Comparison of ENCODE assay signal across 26 cellular contexts in genomic region chr1:187477103-187477502, GRCh38.
DNase-seq lines count a peak whose midpoint lies in the region; ATAC-seq, FAIRE-seq and TF ChIP-seq lines count a peak whose summit lies in the region.
"Had no signal": no experiment of that assay in that cellular context is flagged by ENCODE, and none has a peak within 500 bp of the region (broad histone marks: within the 10 kb centered on the region; RNA-seq: fewer than 3 reads in every experiment).

No MANE protein-coding gene starts in this region.

- no peak overlapping the region for H3K27ac ChIP-seq in right lobe of liver
- no peak overlapping the region for H3K27ac ChIP-seq in HepG2 (ENCODE audit: extremely low read length, insufficient read depth, low read length)
- H3K27ac ChIP-seq in VCaP, result peak overlapping the region; percentile 21; the same call in 1 of the 2 replicates
- no peak overlapping the region for H3K27ac ChIP-seq in endothelial cell of umbilical vein (ENCODE audit: insufficient read depth, low read depth, low read length)
- H3K27ac ChIP-seq: BLaER1 treated with 17β-estradiol and CSF1 and Interleukin-3, amounts not matched to agents 10 nM and 100 nM; left lung; upper lobe of right lung had no signal

- H3K9me3 ChIP-seq in right lobe of liver (no peaks in the 10 kb centered on the region), HepG2 (ENCODE audit: low read length) (no peaks in the 10 kb centered on the region), endothelial cell of umbilical vein (replicated peaks; ENCODE audit: control insufficient read depth, insufficient read depth, low read length) (no peaks in the 10 kb centered on the region)
- H3K9me3 ChIP-seq: BLaER1 treated with 17β-estradiol and CSF1 and Interleukin-3, amounts not matched to agents 10 nM and 100 nM; Caco-2; left lung; upper lobe of right lung had no signal

- H3K4me2 ChIP-seq in HepG2 (ENCODE audit: low read depth, low read length) (no peak overlapping the region), endothelial cell of umbilical vein (ENCODE audit: insufficient read depth, low read length) (no peak overlapping the region)
- H3K4me2 ChIP-seq: BLaER1 treated with 17β-estradiol and CSF1 and Interleukin-3, amounts not matched to agents 10 nM and 100 nM had no signal

- no peaks in the 10 kb centered on the region for H3K4me1 Mint-ChIP-seq in stimulated activated naive B cell treated with anti-CD40 and anti-IgM and Interleukin-4, amounts not matched to agents 10 μg/mL and 1 μg/mL and 100 μg/mL, for 72 hours
- H3K4me1 Mint-ChIP-seq in naive thymus-derived CD8-positive, alpha-beta T cell, result no peaks in the 10 kb centered on the region
- H3K4me1 Mint-ChIP-seq: activated CD8-positive, alpha-beta memory T cell treated with anti-CD3 and anti-CD28 coated beads, Interleukin-2, amount 10 ng/mL, durations not matched to agents 7 days and 5 days; activated naive CD4-positive, alpha-beta T cell treated with anti-CD3 and anti-CD28 coated beads, Interleukin-2, amount 50 U/mL, for 24 hours; immature natural killer cell; naive B cell had no signal

- H3K4me3 Mint-ChIP-seq in stimulated activated naive B cell treated with anti-CD40 and anti-IgM and Interleukin-4, amounts not matched to agents 10 μg/mL and 1 μg/mL and 100 μg/mL, for 72 hours, result no peak overlapping the region
- no peak overlapping the region for H3K4me3 Mint-ChIP-seq in naive thymus-derived CD8-positive, alpha-beta T cell
- H3K4me3 Mint-ChIP-seq: activated CD8-positive, alpha-beta memory T cell treated with anti-CD3 and anti-CD28 coated beads, Interleukin-2, amount 10 ng/mL, durations not matched to agents 7 days and 5 days; activated naive CD4-positive, alpha-beta T cell treated with anti-CD3 and anti-CD28 coated beads, Interleukin-2, amount 50 U/mL, for 24 hours; activated T-cell treated with anti-CD3 and anti-CD28 coated beads, Interleukin-2, amount 50 U/mL, for 72 hours; H9; immature natural killer cell; naive B cell had no signal

- no TSS peak for BruUV-seq in HepG2 (replicated peaks; lab: Mats Ljungman, UMichigan)
- no TSS peak for BruUV-seq in endothelial cell of umbilical vein (replicated peaks; lab: Mats Ljungman, UMichigan)

- POLR2A ChIA-PET in HepG2 (lab: Yijun Ruan, JAX), result no interaction called here
- POLR2A ChIA-PET in endothelial cell of umbilical vein (lab: Charles Lee), result no interaction called here
- POLR2A ChIA-PET in naive thymus-derived CD8-positive, alpha-beta T cell (lab: Charles Lee), result no interaction called here

- ATAC-seq in right lobe of liver, result peak in 3 of 4 donors; percentile 32 to 94 (median 34)
- ATAC-seq in HepG2, result no peak
- ATAC-seq in stimulated activated naive B cell treated with anti-CD40 and anti-IgM and Interleukin-4, amounts not matched to agents 10 μg/mL and 1 μg/mL and 100 μg/mL, for 72 hours (replicated peaks), result no peak
- no peak for ATAC-seq in naive thymus-derived CD8-positive, alpha-beta T cell
- ATAC-seq: activated CD8-positive, alpha-beta memory T cell treated with anti-CD3 and anti-CD28 coated beads, Interleukin-2, amount 10 ng/mL, durations not matched to agents 7 days and 5 days; activated T-cell treated with anti-CD3 and anti-CD28 coated beads, Interleukin-2, amount 50 U/mL, for 72 hours; left lung; upper lobe of right lung had no signal

- in situ Hi-C loops in HepG2 (cut with HindIII; ENCODE audit: extremely low pct_ligation_motif_present, low pct_unique_long_range_greater_than_20kb), result no loop called here

- TF ChIP-seq CTCF in right lobe of liver (IDR thresholded peaks at IDR 0.05) (no peak), HepG2 (CRISPR knock-in tag; IDR thresholded peaks at IDR 0.05) (no peak), VCaP (conservative IDR thresholded peaks at IDR 0.05) (no peak), endothelial cell of umbilical vein (IDR thresholded peaks at IDR 0.05; ENCODE audit: extremely low read depth in 1 of 2, insufficient read depth in 1 of 2, low read depth in 1 of 2, low read length in 2 of 2) (no peak)

- H3K27me3 Mint-ChIP-seq in stimulated activated naive B cell treated with anti-CD40 and anti-IgM and Interleukin-4, amounts not matched to agents 10 μg/mL and 1 μg/mL and 100 μg/mL, for 72 hours, result no peaks in the 10 kb centered on the region
- no peaks in the 10 kb centered on the region for H3K27me3 Mint-ChIP-seq in naive thymus-derived CD8-positive, alpha-beta T cell
- H3K27me3 Mint-ChIP-seq: activated CD8-positive, alpha-beta memory T cell treated with anti-CD3 and anti-CD28 coated beads, Interleukin-2, amount 10 ng/mL, durations not matched to agents 7 days and 5 days; activated naive CD4-positive, alpha-beta T cell treated with anti-CD3 and anti-CD28 coated beads, Interleukin-2, amount 50 U/mL, for 24 hours; naive B cell had no signal

- no peaks in the 10 kb centered on the region for H3K27me3 ChIP-seq in right lobe of liver
- no peaks in the 10 kb centered on the region; a peak in 1 of 5 replicates for H3K27me3 ChIP-seq in HepG2 (ENCODE audit: control insufficient read depth in 1 of 2, insufficient read depth in 2 of 2, low read length in 2 of 2)
- no peaks in the 10 kb centered on the region for H3K27me3 ChIP-seq in endothelial cell of umbilical vein (ENCODE audit: control insufficient read depth in 2 of 2, insufficient read depth in 2 of 2, low read length in 2 of 2)
- H3K27me3 ChIP-seq: BLaER1 treated with 17β-estradiol and CSF1 and Interleukin-3, amounts not matched to agents 10 nM and 100 nM; left lung; upper lobe of right lung had no signal

- H3K9ac ChIP-seq in HepG2 (ENCODE audit: insufficient read depth, low read depth, low read length) (no peak overlapping the region), endothelial cell of umbilical vein (replicated peaks; ENCODE audit: extremely low read depth, insufficient read depth, low read length) (no peak overlapping the region)
- H3K9ac ChIP-seq: BLaER1 treated with 17β-estradiol and CSF1 and Interleukin-3, amounts not matched to agents 10 nM and 100 nM had no signal

- no peaks in the 10 kb centered on the region for H3K9me1 ChIP-seq in endothelial cell of umbilical vein (replicated peaks; ENCODE audit: control insufficient read depth, extremely low read depth, insufficient read depth, low read length)

- dilution Hi-C loops in endothelial cell of umbilical vein (cut with MboI; ENCODE audit: extremely low pct_ligation_motif_present, low sequenced_read_pairs), result no loop called here

- no peaks in the 10 kb centered on the region for H3K79me2 ChIP-seq in HepG2 (ENCODE audit: insufficient read depth, low read length)
- no peaks in the 10 kb centered on the region for H3K79me2 ChIP-seq in endothelial cell of umbilical vein (ENCODE audit: control insufficient read depth, insufficient read depth, low read length)

- CTCF ChIA-PET in HepG2 (lab: Yijun Ruan, JAX; ENCODE audit: low intra/inter-chr PET ratio, low total read pairs) (no interaction called here), endothelial cell of umbilical vein (lab: Charles Lee) (interaction anchor here (0.6 to 2.1 kb wide), 10 partner anchors 8 to 1305 kb away, joined by 3 to 10 read pairs (median 3); no protein-coding TSS in a partner anchor)

- no peak for TF ChIP-seq EP300 in HepG2 (IDR thresholded peaks at IDR 0.05; ENCODE audit: low read depth in 2 of 2, low read length in 2 of 2)
- TF ChIP-seq EP300 in HepG2 (CRISPR knock-in tag; IDR thresholded peaks at IDR 0.05; ENCODE audit: borderline replicate concordance), result no peak

- no peak overlapping the region for H2AFZ ChIP-seq in HepG2 (ENCODE audit: low read length)
- H2AFZ ChIP-seq in endothelial cell of umbilical vein (ENCODE audit: low read depth, low read length), result peak overlapping the region; percentile 27

- TF ChIP-seq RAD21 in HepG2 (CRISPR knock-in tag; IDR thresholded peaks at IDR 0.05), result no peak

- TF ChIP-seq POLR2A in right lobe of liver (IDR thresholded peaks at IDR 0.05) (no peak), HepG2 (IDR thresholded peaks at IDR 0.05; ENCODE audit: insufficient read depth in 1 of 2, low read depth in 2 of 2, low read length in 2 of 2) (no peak), endothelial cell of umbilical vein (IDR thresholded peaks at IDR 0.05; ENCODE audit: low read depth, low read length) (no peak)

- H3K4me1 ChIP-seq in right lobe of liver (no peaks in the 10 kb centered on the region), HepG2 (ENCODE audit: insufficient read depth, low read length) (no peaks in the 10 kb centered on the region), endothelial cell of umbilical vein (ENCODE audit: control insufficient read depth, extremely low read depth, insufficient read depth, low read length) (no peaks in the 10 kb centered on the region)
- H3K4me1 ChIP-seq: BLaER1 treated with 17β-estradiol and CSF1 and Interleukin-3, amounts not matched to agents 10 nM and 100 nM; Caco-2; left lung; upper lobe of right lung had no signal

- H3K36me3 Mint-ChIP-seq in stimulated activated naive B cell treated with anti-CD40 and anti-IgM and Interleukin-4, amounts not matched to agents 10 μg/mL and 1 μg/mL and 100 μg/mL, for 72 hours, result no peaks in the 10 kb centered on the region
- H3K36me3 Mint-ChIP-seq in naive thymus-derived CD8-positive, alpha-beta T cell, result no peaks in the 10 kb centered on the region
- H3K36me3 Mint-ChIP-seq: activated CD8-positive, alpha-beta memory T cell treated with anti-CD3 and anti-CD28 coated beads, Interleukin-2, amount 10 ng/mL, durations not matched to agents 7 days and 5 days; naive B cell had no signal

- no peaks in the 10 kb centered on the region for H4K20me1 ChIP-seq in HepG2 (ENCODE audit: insufficient read depth, low read length)
- H4K20me1 ChIP-seq in endothelial cell of umbilical vein (replicated peaks; ENCODE audit: control insufficient read depth, extremely low read depth, insufficient read depth, low read length), result no peaks in the 10 kb centered on the region
- H4K20me1 ChIP-seq: BLaER1 treated with 17β-estradiol and CSF1 and Interleukin-3, amounts not matched to agents 10 nM and 100 nM had no signal

- H3K4me3 ChIP-seq in right lobe of liver, result no peak overlapping the region
- no peak overlapping the region for H3K4me3 ChIP-seq in HepG2 (replicated peaks in 1 of 3; ENCODE audit: insufficient read depth in 1 of 3, low read depth in 2 of 3, low read length in 3 of 3)
- no peak overlapping the region for H3K4me3 ChIP-seq in endothelial cell of umbilical vein (replicated peaks in 1 of 3; ENCODE audit: insufficient read depth in 1 of 3, low read depth in 1 of 3, low read length in 3 of 3)
- H3K4me3 ChIP-seq: BLaER1 treated with 17β-estradiol and CSF1 and Interleukin-3, amounts not matched to agents 10 nM and 100 nM; left lung; upper lobe of right lung had no signal

- intact Hi-C loops in right lobe of liver (cut with DNase I) (no loop called here), HepG2 (cut with micrococcal nuclease; ENCODE audit: unreplicated experiment) (no loop called here), endothelial cell of umbilical vein (cut with micrococcal nuclease) (loop anchor here (2.0 to 5.0 kb wide), 2 partner anchors 452 to 1460 kb away; no protein-coding TSS in a partner anchor)

- H3K9me3 Mint-ChIP-seq in stimulated activated naive B cell treated with anti-CD40 and anti-IgM and Interleukin-4, amounts not matched to agents 10 μg/mL and 1 μg/mL and 100 μg/mL, for 72 hours, result peaks cover 4% of the 10 kb centered on the region in 2 donors
- peaks cover 0 to 18% (median 4%) of the 10 kb centered on the region in 9 donors for H3K9me3 Mint-ChIP-seq in naive thymus-derived CD8-positive, alpha-beta T cell

- DNase-seq in right lobe of liver (no peak), HepG2 (ENCODE audit: low spot score) (no peak), endothelial cell of umbilical vein (ENCODE audit: low read depth, low spot score) (no peak), SKM-1 treated with dmso at 0.1 percent for 144 hours (lab: John Stamatoyannopoulos, UW; ENCODE audit: unreplicated experiment) (no peak), amygdala (lab: John Stamatoyannopoulos, UW) (no peak)
- DNase-seq in stimulated activated naive B cell treated with anti-CD40 and anti-IgM and Interleukin-4, amounts not matched to agents 10 μg/mL and 1 μg/mL and 100 μg/mL, for 72 hours, result no peak
- DNase-seq in naive thymus-derived CD8-positive, alpha-beta T cell, result no peak
- DNase-seq: activated CD4-positive, alpha-beta T cell treated with anti-CD3 and anti-CD28 coated beads, Interleukin-2, amount 50 U/mL, for 1 hour; activated CD8-positive, alpha-beta memory T cell treated with anti-CD3 and anti-CD28 coated beads, Interleukin-2, amount 10 ng/mL, durations not matched to agents 7 days and 5 days; activated T-cell treated with anti-CD3 and anti-CD28 coated beads, Interleukin-2, amount 50 U/mL, for 72 hours; aorta; Caco-2; effector CD4-positive, alpha-beta T cell; erythroblast; H9; immature natural killer cell; left lung; mesendoderm; naive B cell; occipital lobe; upper lobe of right lung had no signal

- 47% methylated on average over 2 of the region's 2 CpGs for WGBS in right lobe of liver (ENCODE audit: insufficient coverage, low coverage, low lambda C conversion rate, missing lambda C conversion rate)
- WGBS in HepG2 (ENCODE audit: low lambda C conversion rate), result 0% methylated on average over 2 of the region's 2 CpGs

- H3K36me3 ChIP-seq in right lobe of liver, result no peaks in the 10 kb centered on the region
- H3K36me3 ChIP-seq in HepG2 (replicated peaks in 1 of 2; ENCODE audit: control insufficient read depth in 1 of 2, insufficient read depth in 2 of 2, low read length in 2 of 2), result no peaks in the 10 kb centered on the region
- H3K36me3 ChIP-seq in endothelial cell of umbilical vein (ENCODE audit: control insufficient read depth in 2 of 2, extremely low read depth in 1 of 2, insufficient read depth in 2 of 2, low read length in 2 of 2), result no peaks in the 10 kb centered on the region
- H3K36me3 ChIP-seq: BLaER1 treated with 17β-estradiol and CSF1 and Interleukin-3, amounts not matched to agents 10 nM and 100 nM; left lung; upper lobe of right lung had no signal

- FAIRE-seq in HepG2 (lab: Jason Lieb, UNC), result no peak
- no peak for FAIRE-seq in endothelial cell of umbilical vein (lab: Jason Lieb, UNC)
- FAIRE-seq: frontal cortex, GM12892 had no signal

- no peak overlapping the region for H3K27ac Mint-ChIP-seq in stimulated activated naive B cell treated with anti-CD40 and anti-IgM and Interleukin-4, amounts not matched to agents 10 μg/mL and 1 μg/mL and 100 μg/mL, for 72 hours
- H3K27ac Mint-ChIP-seq in naive thymus-derived CD8-positive, alpha-beta T cell, result no peak overlapping the region
- H3K27ac Mint-ChIP-seq: activated CD8-positive, alpha-beta memory T cell treated with anti-CD3 and anti-CD28 coated beads, Interleukin-2, amount 10 ng/mL, durations not matched to agents 7 days and 5 days; activated naive CD4-positive, alpha-beta T cell treated with anti-CD3 and anti-CD28 coated beads, Interleukin-2, amount 50 U/mL, for 24 hours; activated T-cell treated with anti-CD3 and anti-CD28 coated beads, Interleukin-2, amount 50 U/mL, for 72 hours; H9; immature natural killer cell; naive B cell had no signal

Comparison
In these comparisons a context has a peak if more than half of its experiments do, and no peak if none do; other contexts are left out.
1. ATAC-seq: peak in right lobe of liver (3 of 4); none in HepG2 (single experiment), stimulated activated naive B cell treated with anti-CD40 and anti-IgM and Interleukin-4, amounts not matched to agents 10 μg/mL and 1 μg/mL and 100 μg/mL, for 72 hours (0 of 2) and naive thymus-derived CD8-positive, alpha-beta T cell (0 of 2).